Comparison of ENCODE assay signal across 1 cellular context in the genomic region with DNA sequence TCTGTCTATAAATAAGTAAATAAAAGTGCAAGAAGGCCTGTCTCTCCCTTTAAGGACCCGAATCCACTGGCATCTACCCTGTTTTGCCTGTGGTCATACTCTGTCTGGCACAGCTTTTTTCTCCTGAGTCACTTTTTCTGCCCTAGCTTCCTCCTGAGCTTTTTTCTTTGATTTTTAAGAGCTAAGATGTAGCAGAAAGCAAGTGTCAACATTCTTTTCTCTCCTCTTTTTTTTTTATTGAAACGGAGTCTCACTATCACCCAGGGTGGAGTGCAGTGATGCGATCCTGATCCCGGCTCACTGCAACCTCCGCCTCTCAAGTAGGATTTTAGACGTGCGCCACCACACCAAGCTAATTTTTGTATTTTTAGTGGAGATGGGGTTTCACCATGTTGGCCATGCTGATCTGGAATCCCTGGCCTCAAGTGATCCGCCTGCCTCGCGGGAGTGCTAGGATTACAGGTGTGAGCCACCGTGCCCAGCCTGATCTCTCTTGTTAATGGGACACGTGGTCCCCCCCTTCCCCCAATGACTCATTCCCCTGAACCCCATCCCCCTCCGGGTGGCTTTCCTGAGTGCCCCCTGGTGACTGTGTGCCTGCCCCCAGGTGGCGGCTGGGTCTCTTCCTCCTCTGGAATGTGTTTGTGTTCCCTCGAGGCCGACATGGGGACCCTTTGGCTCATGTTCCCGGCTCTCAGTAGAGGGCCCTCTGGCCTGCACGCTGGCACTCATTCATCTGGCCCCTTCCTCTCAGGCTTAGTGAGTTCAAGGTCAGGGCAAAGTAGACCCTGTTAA.
A peak's percentile ranks its signal among the peaks of the same experiment; 100 is the strongest.
TF ChIP-seq lines count a peak whose summit lies in the region.

No MANE protein-coding gene starts in this region.

TF ChIP-seq in H1, 55 proteins besides CTCF, POLR2A, EP300 and RAD21:
- TF ChIP-seq, protein P1, sequence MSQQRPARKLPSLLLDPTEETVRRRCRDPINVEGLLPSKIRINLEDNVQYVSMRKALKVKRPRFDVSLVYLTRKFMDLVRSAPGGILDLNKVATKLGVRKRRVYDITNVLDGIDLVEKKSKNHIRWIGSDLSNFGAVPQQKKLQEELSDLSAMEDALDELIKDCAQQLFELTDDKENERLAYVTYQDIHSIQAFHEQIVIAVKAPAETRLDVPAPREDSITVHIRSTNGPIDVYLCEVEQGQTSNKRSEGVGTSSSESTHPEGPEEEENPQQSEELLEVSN (IDR thresholded peaks at IDR 0.05) = peak; percentile 70; the same call in 1 of the 2 replicates
- TF ChIP-seq JUND (IDR thresholded peaks at IDR 0.05; ENCODE audit: low read length) (peak; percentile 80), SIX5 (IDR thresholded peaks at IDR 0.05; ENCODE audit: low read depth, low read length) (no peak)
- TF ChIP-seq, protein P2, sequence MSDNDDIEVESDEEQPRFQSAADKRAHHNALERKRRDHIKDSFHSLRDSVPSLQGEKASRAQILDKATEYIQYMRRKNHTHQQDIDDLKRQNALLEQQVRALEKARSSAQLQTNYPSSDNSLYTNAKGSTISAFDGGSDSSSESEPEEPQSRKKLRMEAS (IDR thresholded peaks at IDR 0.05) = peak; percentile 84
